ENCODE assay signal across 1 cellular context in genomic region chr12:19120795-19121194, GRCh38.
TF ChIP-seq lines count a peak whose summit lies in the region.

No MANE protein-coding gene starts in this region.

TF ChIP-seq in WTC11, 78 proteins besides CTCF, POLR2A, EP300 and RAD21:
- TF ChIP-seq ZNF532 (CRISPR knock-in tag; IDR thresholded peaks at IDR 0.05; ENCODE audit: borderline replicate concordance) (no peak), ESRRA (CRISPR knock-in tag; IDR thresholded peaks at IDR 0.05; ENCODE audit: borderline replicate concordance) (no peak), NFE2L1 (CRISPR knock-in tag; IDR thresholded peaks at IDR 0.05) (no peak), E2F1 (CRISPR knock-in tag; IDR thresholded peaks at IDR 0.05) (no peak), E2F4 (CRISPR knock-in tag; IDR thresholded peaks at IDR 0.05; ENCODE audit: borderline replicate concordance, low read depth) (no peak), ZNF317 (CRISPR knock-in tag; IDR thresholded peaks at IDR 0.05; ENCODE audit: borderline replicate concordance, low read depth) (no peak), FOXP1 (CRISPR knock-in tag; IDR thresholded peaks at IDR 0.05; ENCODE audit: borderline replicate concordance) (no peak), OVOL2 (CRISPR knock-in tag; IDR thresholded peaks at IDR 0.05; ENCODE audit: borderline replicate concordance) (no peak), CBFB (CRISPR knock-in tag; IDR thresholded peaks at IDR 0.05; ENCODE audit: low read depth) (no peak), E2F5 (CRISPR knock-in tag; IDR thresholded peaks at IDR 0.05) (no peak), RORB (CRISPR knock-in tag; IDR thresholded peaks at IDR 0.05) (no peak), ETV6 (CRISPR knock-in tag; IDR thresholded peaks at IDR 0.05) (no peak), EMX1 (CRISPR knock-in tag; IDR thresholded peaks at IDR 0.05) (no peak), RELA (CRISPR knock-in tag; IDR thresholded peaks at IDR 0.05; ENCODE audit: borderline replicate concordance) (no peak), ATF3 (CRISPR knock-in tag; conservative IDR thresholded peaks at IDR 0.05) (no peak), GABPB1 (CRISPR knock-in tag; IDR thresholded peaks at IDR 0.05) (no peak)
